33 cellular contexts compared by ENCODE assay signal in genomic region chr2:219271021-219271420, GRCh38. TPM values are rescaled to one million over a fixed set of nuclear protein-coding genes. Genes with fewer than 3 reads are reported as not detected.
"Had no signal": no experiment of that assay in that cellular context is flagged by ENCODE, and none has a peak within 500 bp of the region (broad histone marks: within the 10 kb centered on the region; RNA-seq: fewer than 3 reads in every experiment).

No MANE protein-coding gene starts in this region.

- H3K27ac Mint-ChIP-seq: natural killer cell; neural progenitor cell; progenitor cell of endocrine pancreas; stimulated activated memory B cell treated with anti-CD40 and anti-IgM and Interleukin-4, amounts not matched to agents 10 μg/mL and 1 μg/mL and 100 μg/mL, for 72 hours; stimulated activated naive CD8-positive, alpha-beta T cell treated with anti-CD3 and anti-CD28 coated beads, Interleukin-15, amount 100 ng/mL, for 72 hours; type B pancreatic cell had no signal

- H3K27ac ChIP-seq: neural progenitor cell, ovary, parathyroid adenoma, psoas muscle, right lobe of liver, skin epidermis, spleen, suprapubic skin, testis, tibial artery, transverse colon, upper lobe of right lung, uterus had no signal

- H3K9me3 ChIP-seq: ovary, psoas muscle, right lobe of liver, spleen, suprapubic skin, testis, tibial artery, transverse colon, upper lobe of right lung, uterus had no signal

- ATAC-seq: natural killer cell; psoas muscle; right cardiac atrium; stimulated activated memory B cell treated with anti-CD40 and anti-IgM and Interleukin-4, amounts not matched to agents 10 μg/mL and 1 μg/mL and 100 μg/mL, for 72 hours; stimulated activated naive CD8-positive, alpha-beta T cell treated with anti-CD3 and anti-CD28 coated beads, Interleukin-15, amount 100 ng/mL, for 72 hours; stimulated activated naive CD8-positive, alpha-beta T cell treated with anti-CD3 and anti-CD28 coated beads, Interleukin-15, Interleukin-2, amounts not matched to agents 100 U/mL and 50 U/mL, for 24 hours; upper lobe of right lung had no signal

- H3K4me1 ChIP-seq: psoas muscle, upper lobe of right lung, uterus had no signal

- H3K36me3 Mint-ChIP-seq: natural killer cell; neural progenitor cell; stimulated activated memory B cell treated with anti-CD40 and anti-IgM and Interleukin-4, amounts not matched to agents 10 μg/mL and 1 μg/mL and 100 μg/mL, for 72 hours; type B pancreatic cell had no signal

- H3K4me1 Mint-ChIP-seq: natural killer cell had no signal

- H3K27me3 ChIP-seq: ovary, right lobe of liver, spleen, suprapubic skin, testis, tibial artery, transverse colon, upper lobe of right lung, uterus had no signal

- H3K4me3 Mint-ChIP-seq: natural killer cell; nephron; neural progenitor cell; stimulated activated memory B cell treated with anti-CD40 and anti-IgM and Interleukin-4, amounts not matched to agents 10 μg/mL and 1 μg/mL and 100 μg/mL, for 72 hours; stimulated activated naive CD8-positive, alpha-beta T cell treated with anti-CD3 and anti-CD28 coated beads, Interleukin-15, amount 100 ng/mL, for 72 hours; type B pancreatic cell had no signal

- H3K9ac ChIP-seq: neural progenitor cell, parathyroid adenoma had no signal

- H3K9me3 Mint-ChIP-seq: natural killer cell; nephron; neural progenitor cell; stimulated activated memory B cell treated with anti-CD40 and anti-IgM and Interleukin-4, amounts not matched to agents 10 μg/mL and 1 μg/mL and 100 μg/mL, for 72 hours; stimulated activated naive CD8-positive, alpha-beta T cell treated with anti-CD3 and anti-CD28 coated beads, Interleukin-15, amount 100 ng/mL, for 72 hours; type B pancreatic cell had no signal

- H3K27me3 Mint-ChIP-seq: stimulated activated memory B cell treated with anti-CD40 and anti-IgM and Interleukin-4, amounts not matched to agents 10 μg/mL and 1 μg/mL and 100 μg/mL, for 72 hours; stimulated activated naive CD8-positive, alpha-beta T cell treated with anti-CD3 and anti-CD28 coated beads, Interleukin-15, amount 100 ng/mL, for 72 hours had no signal

- H3K36me3 ChIP-seq: neural progenitor cell, ovary, right lobe of liver, spleen, suprapubic skin, tibial artery, transverse colon, upper lobe of right lung, uterus had no signal

- DNase-seq: natural killer cell; occipital lobe; ovary; psoas muscle; spleen; stimulated activated CD4-positive, alpha-beta T cell treated with anti-CD3 and anti-CD28 coated beads, Interleukin-12 subunit alpha, Interleukin-12 subunit beta, amount 100 ng/mL, for 4 hours; stimulated activated CD4-positive, alpha-beta T cell treated with anti-CD3 and anti-CD28 coated beads, Interleukin-1b, Interleukin-23, amount 100 ng/mL, for 48 hours; stimulated activated CD4-positive, alpha-beta T cell treated with anti-CD3 and anti-CD28 coated beads, Interleukin-4, amount 100 ng/mL, for 1 hour; stimulated activated CD4-positive, alpha-beta T cell treated with anti-CD3 and anti-CD28 coated beads, Interleukin-4, amount 100 ng/mL, for 4 hours; stimulated activated CD8-positive, alpha-beta memory T cell treated with anti-CD3 and anti-CD28 coated beads, Interleukin-4, amount 100 ng/mL, for 48 hours; stimulated activated naive CD4-positive, alpha-beta T cell; stimulated activated naive CD8-positive, alpha-beta T cell treated with anti-CD3 and anti-CD28 coated beads, Interleukin-15, amount 100 ng/mL, for 72 hours; stimulated activated naive CD8-positive, alpha-beta T cell treated with anti-CD3 and anti-CD28 coated beads, Interleukin-15, Interleukin-2, amounts not matched to agents 100 U/mL and 50 U/mL, for 24 hours; substantia nigra; testis; tibial artery; transverse colon; uterus had no signal

- H3K4me3 ChIP-seq: neural progenitor cell, ovary, psoas muscle, right lobe of liver, skin epidermis, smooth muscle cell, spleen, suprapubic skin, testis, tibial artery, transverse colon, upper lobe of right lung, uterus had no signal

RNA-seq across cellular contexts. Expression of gene TUBA4A, which starts 17.3 kb away (rescaled TPM):
- polyA plus RNA-seq: neural cell had no signal

RNA-seq across cellular contexts. Expression of gene TUBA4B, which starts 18.0 kb away (rescaled TPM):
- total RNA-seq: natural killer cell, occipital lobe, osteoblast, progenitor cell of endocrine pancreas, psoas muscle, right cardiac atrium, smooth muscle cell, spleen, suprapubic skin, transverse colon, upper lobe of right lung, urinary bladder had no signal
- polyA plus RNA-seq: neural cell, right cardiac atrium, smooth muscle cell, spleen, urinary bladder had no signal
